Comparison of ENCODE assay signal across 22 cellular contexts in the genomic region with DNA sequence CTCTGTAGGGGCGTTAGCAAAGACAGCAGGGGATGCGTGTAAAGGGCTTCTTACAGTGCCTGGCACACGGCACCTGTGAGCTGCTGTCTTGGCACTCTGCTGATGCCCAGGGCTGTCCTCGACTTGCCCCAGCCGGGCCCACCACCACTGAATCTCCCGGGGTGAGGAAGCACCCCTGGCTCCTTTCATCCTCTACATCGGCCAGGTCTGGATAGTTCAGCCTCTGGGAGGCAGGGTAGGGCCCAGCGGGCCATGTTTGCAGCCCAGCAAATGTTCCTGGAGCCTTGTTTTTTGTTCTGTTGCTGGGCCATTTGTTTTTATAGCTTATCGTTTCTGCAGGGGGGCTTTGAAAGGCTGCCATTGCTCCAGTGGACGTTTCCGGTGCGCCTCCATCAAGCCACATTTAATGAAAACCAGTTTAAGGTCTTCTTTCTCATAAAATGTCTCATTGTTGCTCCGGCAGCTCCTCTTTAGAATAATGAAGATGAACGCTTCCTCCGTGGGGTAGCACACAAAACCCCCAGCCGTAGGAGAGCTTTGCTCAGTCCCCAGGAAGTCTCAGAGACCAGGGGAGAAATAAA.
DNase-seq lines count a peak whose midpoint lies in the region; ATAC-seq and TF ChIP-seq lines count a peak whose summit lies in the region.
"Had no signal": no experiment of that assay in that cellular context is flagged by ENCODE, and none has a peak within 500 bp of the region (broad histone marks: within the 10 kb centered on the region; RNA-seq: fewer than 3 reads in every experiment).

No MANE protein-coding gene starts in this region.

- H3K4me3 ChIP-seq in GM23338 = no peak overlapping the region
- no peak overlapping the region for H3K4me3 ChIP-seq in astrocyte of the spinal cord (ENCODE audit: low read depth, low read length)
- H3K4me3 ChIP-seq: MG63, SJSA1 had no signal

- H2AFZ ChIP-seq in GM23338 = no peak overlapping the region

- in situ Hi-C loops in astrocyte of the spinal cord (cut with HindIII; ENCODE audit: low sequenced_read_pairs) = no loop called here

- H3K27me3 ChIP-seq in GM23338 (ENCODE audit: insufficient read depth) = no peaks in the 10 kb centered on the region
- H3K27me3 ChIP-seq: MG63, SJSA1 had no signal

- peaks cover 9% of the 10 kb centered on the region for H3K36me3 Mint-ChIP-seq in GM23338 (ENCODE audit: low read depth)
- H3K36me3 Mint-ChIP-seq in neural crest cell (ENCODE audit: low read depth) = peaks cover 2% of the 10 kb centered on the region
- no peaks in the 10 kb centered on the region for H3K36me3 Mint-ChIP-seq in Calu3 (ENCODE audit: insufficient read depth, unreplicated experiment)
- H3K36me3 Mint-ChIP-seq: CD8-positive, alpha-beta T cell had no signal

- H3K36me3 ChIP-seq in GM23338 (ENCODE audit: insufficient read depth) = no peaks in the 10 kb centered on the region
- H3K36me3 ChIP-seq: MG63, SJSA1 had no signal

- H3K27me3 Mint-ChIP-seq in GM23338 (ENCODE audit: insufficient read depth, low read depth, poor library complexity) (peaks cover 12% of the 10 kb centered on the region), neural crest cell (ENCODE audit: low read depth) (peaks cover 5% of the 10 kb centered on the region), Calu3 (ENCODE audit: unreplicated experiment) (no peaks in the 10 kb centered on the region)

- H3K9me2 ChIP-seq in GM23338 (ENCODE audit: insufficient read depth) = peaks cover 18% of the 10 kb centered on the region

- intact Hi-C loops in Calu3 (cut with micrococcal nuclease; ENCODE audit: unreplicated experiment) = no loop called here

- H3F3A ChIP-seq in GM23338 (replicated peaks; ENCODE audit: low read depth) = no peaks in the 10 kb centered on the region

- no peak overlapping the region for H3K4me3 Mint-ChIP-seq in GM23338
- peak overlapping the region; percentile 36 for H3K4me3 Mint-ChIP-seq in neural crest cell
- H3K4me3 Mint-ChIP-seq in Calu3 (ENCODE audit: low read depth, unreplicated experiment) = no peak overlapping the region
- H3K4me3 Mint-ChIP-seq: CD8-positive, alpha-beta T cell had no signal

- ATAC-seq in GM23338 (peak; percentile 48), GM21723 (IDR thresholded peaks at IDR 0.05; ENCODE audit: unreplicated experiment) (no peak)
- ATAC-seq: CD8-positive, alpha-beta T cell had no signal

- CTCF ChIA-PET in Calu3 (lab: Charles Lee) = no interaction called here

- H3K79me2 ChIP-seq in GM23338 (replicated peaks; ENCODE audit: insufficient read depth) = no peaks in the 10 kb centered on the region

- no peaks in the 10 kb centered on the region for H4K20me1 ChIP-seq in GM23338 (replicated peaks; ENCODE audit: insufficient read depth)

- TF ChIP-seq CTCF in GM23338 (conservative IDR thresholded peaks at IDR 0.05; ENCODE audit: low read depth in 2 of 2) (no peak), astrocyte of the spinal cord (IDR thresholded peaks at IDR 0.05; ENCODE audit: low read depth, low read length) (no peak), neural crest cell (conservative IDR thresholded peaks at IDR 0.05) (no peak), Calu3 (IDR thresholded peaks at IDR 0.05; ENCODE audit: unreplicated experiment) (no peak)

- no peak overlapping the region for H3K4me2 ChIP-seq in GM23338

- no TSS peak for BruUV-seq in Calu3 (replicated peaks; lab: Mats Ljungman, UMichigan)

- H3K9me3 Mint-ChIP-seq in GM23338 (peaks cover 7% of the 10 kb centered on the region; the same call in 2 of the 3 replicates), neural crest cell (peaks cover 4% of the 10 kb centered on the region), Calu3 (ENCODE audit: low read depth, unreplicated experiment) (peaks cover 2% of the 10 kb centered on the region)
- H3K9me3 Mint-ChIP-seq: CD8-positive, alpha-beta T cell had no signal

- H3K4me1 Mint-ChIP-seq in GM23338 = peaks cover 21% of the 10 kb centered on the region
- H3K4me1 Mint-ChIP-seq in neural crest cell = peaks cover 39% of the 10 kb centered on the region
- no peaks in the 10 kb centered on the region for H3K4me1 Mint-ChIP-seq in Calu3 (ENCODE audit: low read depth, unreplicated experiment)

- DNase-seq in GM23338 (ENCODE audit: low spot score) = no peak
- peak; percentile 27 for DNase-seq in NCI-H345 (lab: John Stamatoyannopoulos, UW)
- peak; percentile 31 for DNase-seq in astrocyte of the spinal cord (ENCODE audit: low read depth, low spot score)
- no peak for DNase-seq in neural crest cell (ENCODE audit: low read depth, low spot score)
- no peak for DNase-seq in GM19240 (ENCODE audit: insufficient read length, low spot score)
- DNase-seq in NCI-H524 (lab: John Stamatoyannopoulos, UW) = no peak
- no peak for DNase-seq in Calu3
- DNase-seq: 8988T; AML-193; C1 segment of cervical spinal cord; CD8-positive, alpha-beta T cell; DMS153; Kasumi-1; MG63; NCI-H1048; NCI-H1417 treated with DMSO at 0.1 percent for 48 hours; NCI-H2029; NCI-H2171; NCI-H446; NCI-H774 had no signal

- H3K4me1 ChIP-seq in GM23338 (ENCODE audit: insufficient read depth) = peaks cover 9% of the 10 kb centered on the region
- H3K4me1 ChIP-seq: SJSA1 had no signal

- H3K27ac Mint-ChIP-seq in GM23338 = no peak overlapping the region
- peak overlapping the region; percentile 46 for H3K27ac Mint-ChIP-seq in neural crest cell (ENCODE audit: unreplicated experiment)
- H3K27ac Mint-ChIP-seq in Calu3 (ENCODE audit: unreplicated experiment) = no peak overlapping the region
- H3K27ac Mint-ChIP-seq: CD8-positive, alpha-beta T cell had no signal

- H3K27ac ChIP-seq in GM23338 (ENCODE audit: low read depth) = no peak overlapping the region
- H3K27ac ChIP-seq: SJSA1 had no signal

TF ChIP-seq in GM23338, 12 proteins besides CTCF, POLR2A, EP300 and RAD21 (continues in another document):
- TF ChIP-seq POLR2AphosphoS5 (IDR thresholded peaks at IDR 0.05; ENCODE audit: low read depth) (no peak), JUNB (IDR thresholded peaks at IDR 0.05; ENCODE audit: unreplicated experiment) (no peak), STAT1 (IDR thresholded peaks at IDR 0.05; ENCODE audit: unreplicated experiment) (no peak), ZNF114 (CRISPR knock-in tag; IDR thresholded peaks at IDR 0.05) (no peak), CREB1 (CRISPR knock-in tag; IDR thresholded peaks at IDR 0.05; ENCODE audit: low read depth) (no peak), ZNF331 (CRISPR knock-in tag; IDR thresholded peaks at IDR 0.05; ENCODE audit: low read depth) (no peak), ETS1 (IDR thresholded peaks at IDR 0.05) (no peak), EZH2 (IDR thresholded peaks at IDR 0.05; ENCODE audit: low read depth, unreplicated experiment) (no peak)
- TF ChIP-seq, protein P1, sequence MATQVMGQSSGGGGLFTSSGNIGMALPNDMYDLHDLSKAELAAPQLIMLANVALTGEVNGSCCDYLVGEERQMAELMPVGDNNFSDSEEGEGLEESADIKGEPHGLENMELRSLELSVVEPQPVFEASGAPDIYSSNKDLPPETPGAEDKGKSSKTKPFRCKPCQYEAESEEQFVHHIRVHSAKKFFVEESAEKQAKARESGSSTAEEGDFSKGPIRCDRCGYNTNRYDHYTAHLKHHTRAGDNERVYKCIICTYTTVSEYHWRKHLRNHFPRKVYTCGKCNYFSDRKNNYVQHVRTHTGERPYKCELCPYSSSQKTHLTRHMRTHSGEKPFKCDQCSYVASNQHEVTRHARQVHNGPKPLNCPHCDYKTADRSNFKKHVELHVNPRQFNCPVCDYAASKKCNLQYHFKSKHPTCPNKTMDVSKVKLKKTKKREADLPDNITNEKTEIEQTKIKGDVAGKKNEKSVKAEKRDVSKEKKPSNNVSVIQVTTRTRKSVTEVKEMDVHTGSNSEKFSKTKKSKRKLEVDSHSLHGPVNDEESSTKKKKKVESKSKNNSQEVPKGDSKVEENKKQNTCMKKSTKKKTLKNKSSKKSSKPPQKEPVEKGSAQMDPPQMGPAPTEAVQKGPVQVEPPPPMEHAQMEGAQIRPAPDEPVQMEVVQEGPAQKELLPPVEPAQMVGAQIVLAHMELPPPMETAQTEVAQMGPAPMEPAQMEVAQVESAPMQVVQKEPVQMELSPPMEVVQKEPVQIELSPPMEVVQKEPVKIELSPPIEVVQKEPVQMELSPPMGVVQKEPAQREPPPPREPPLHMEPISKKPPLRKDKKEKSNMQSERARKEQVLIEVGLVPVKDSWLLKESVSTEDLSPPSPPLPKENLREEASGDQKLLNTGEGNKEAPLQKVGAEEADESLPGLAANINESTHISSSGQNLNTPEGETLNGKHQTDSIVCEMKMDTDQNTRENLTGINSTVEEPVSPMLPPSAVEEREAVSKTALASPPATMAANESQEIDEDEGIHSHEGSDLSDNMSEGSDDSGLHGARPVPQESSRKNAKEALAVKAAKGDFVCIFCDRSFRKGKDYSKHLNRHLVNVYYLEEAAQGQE (IDR thresholded peaks at IDR 0.05; ENCODE audit: unreplicated experiment) = no peak

Comparison
In these comparisons a context has a peak if more than half of its experiments do, and no peak if none do; other contexts are left out.
1. DNase-seq: peak in NCI-H345 (single experiment) and astrocyte of the spinal cord (single experiment); none in GM23338 (single experiment), neural crest cell (single experiment), GM19240 (single experiment), NCI-H524 (0 of 2) and Calu3 (single experiment).